ENCODE assay signal across 1 cellular context in genomic region chr22:44497218-44497903, GRCh38.
TF ChIP-seq lines count a peak whose summit lies in the region.

No MANE protein-coding gene starts in this region.

TF ChIP-seq in K562, 482 proteins besides CTCF, POLR2A, EP300 and RAD21 (continued from another document):
- TF ChIP-seq, protein P1, sequence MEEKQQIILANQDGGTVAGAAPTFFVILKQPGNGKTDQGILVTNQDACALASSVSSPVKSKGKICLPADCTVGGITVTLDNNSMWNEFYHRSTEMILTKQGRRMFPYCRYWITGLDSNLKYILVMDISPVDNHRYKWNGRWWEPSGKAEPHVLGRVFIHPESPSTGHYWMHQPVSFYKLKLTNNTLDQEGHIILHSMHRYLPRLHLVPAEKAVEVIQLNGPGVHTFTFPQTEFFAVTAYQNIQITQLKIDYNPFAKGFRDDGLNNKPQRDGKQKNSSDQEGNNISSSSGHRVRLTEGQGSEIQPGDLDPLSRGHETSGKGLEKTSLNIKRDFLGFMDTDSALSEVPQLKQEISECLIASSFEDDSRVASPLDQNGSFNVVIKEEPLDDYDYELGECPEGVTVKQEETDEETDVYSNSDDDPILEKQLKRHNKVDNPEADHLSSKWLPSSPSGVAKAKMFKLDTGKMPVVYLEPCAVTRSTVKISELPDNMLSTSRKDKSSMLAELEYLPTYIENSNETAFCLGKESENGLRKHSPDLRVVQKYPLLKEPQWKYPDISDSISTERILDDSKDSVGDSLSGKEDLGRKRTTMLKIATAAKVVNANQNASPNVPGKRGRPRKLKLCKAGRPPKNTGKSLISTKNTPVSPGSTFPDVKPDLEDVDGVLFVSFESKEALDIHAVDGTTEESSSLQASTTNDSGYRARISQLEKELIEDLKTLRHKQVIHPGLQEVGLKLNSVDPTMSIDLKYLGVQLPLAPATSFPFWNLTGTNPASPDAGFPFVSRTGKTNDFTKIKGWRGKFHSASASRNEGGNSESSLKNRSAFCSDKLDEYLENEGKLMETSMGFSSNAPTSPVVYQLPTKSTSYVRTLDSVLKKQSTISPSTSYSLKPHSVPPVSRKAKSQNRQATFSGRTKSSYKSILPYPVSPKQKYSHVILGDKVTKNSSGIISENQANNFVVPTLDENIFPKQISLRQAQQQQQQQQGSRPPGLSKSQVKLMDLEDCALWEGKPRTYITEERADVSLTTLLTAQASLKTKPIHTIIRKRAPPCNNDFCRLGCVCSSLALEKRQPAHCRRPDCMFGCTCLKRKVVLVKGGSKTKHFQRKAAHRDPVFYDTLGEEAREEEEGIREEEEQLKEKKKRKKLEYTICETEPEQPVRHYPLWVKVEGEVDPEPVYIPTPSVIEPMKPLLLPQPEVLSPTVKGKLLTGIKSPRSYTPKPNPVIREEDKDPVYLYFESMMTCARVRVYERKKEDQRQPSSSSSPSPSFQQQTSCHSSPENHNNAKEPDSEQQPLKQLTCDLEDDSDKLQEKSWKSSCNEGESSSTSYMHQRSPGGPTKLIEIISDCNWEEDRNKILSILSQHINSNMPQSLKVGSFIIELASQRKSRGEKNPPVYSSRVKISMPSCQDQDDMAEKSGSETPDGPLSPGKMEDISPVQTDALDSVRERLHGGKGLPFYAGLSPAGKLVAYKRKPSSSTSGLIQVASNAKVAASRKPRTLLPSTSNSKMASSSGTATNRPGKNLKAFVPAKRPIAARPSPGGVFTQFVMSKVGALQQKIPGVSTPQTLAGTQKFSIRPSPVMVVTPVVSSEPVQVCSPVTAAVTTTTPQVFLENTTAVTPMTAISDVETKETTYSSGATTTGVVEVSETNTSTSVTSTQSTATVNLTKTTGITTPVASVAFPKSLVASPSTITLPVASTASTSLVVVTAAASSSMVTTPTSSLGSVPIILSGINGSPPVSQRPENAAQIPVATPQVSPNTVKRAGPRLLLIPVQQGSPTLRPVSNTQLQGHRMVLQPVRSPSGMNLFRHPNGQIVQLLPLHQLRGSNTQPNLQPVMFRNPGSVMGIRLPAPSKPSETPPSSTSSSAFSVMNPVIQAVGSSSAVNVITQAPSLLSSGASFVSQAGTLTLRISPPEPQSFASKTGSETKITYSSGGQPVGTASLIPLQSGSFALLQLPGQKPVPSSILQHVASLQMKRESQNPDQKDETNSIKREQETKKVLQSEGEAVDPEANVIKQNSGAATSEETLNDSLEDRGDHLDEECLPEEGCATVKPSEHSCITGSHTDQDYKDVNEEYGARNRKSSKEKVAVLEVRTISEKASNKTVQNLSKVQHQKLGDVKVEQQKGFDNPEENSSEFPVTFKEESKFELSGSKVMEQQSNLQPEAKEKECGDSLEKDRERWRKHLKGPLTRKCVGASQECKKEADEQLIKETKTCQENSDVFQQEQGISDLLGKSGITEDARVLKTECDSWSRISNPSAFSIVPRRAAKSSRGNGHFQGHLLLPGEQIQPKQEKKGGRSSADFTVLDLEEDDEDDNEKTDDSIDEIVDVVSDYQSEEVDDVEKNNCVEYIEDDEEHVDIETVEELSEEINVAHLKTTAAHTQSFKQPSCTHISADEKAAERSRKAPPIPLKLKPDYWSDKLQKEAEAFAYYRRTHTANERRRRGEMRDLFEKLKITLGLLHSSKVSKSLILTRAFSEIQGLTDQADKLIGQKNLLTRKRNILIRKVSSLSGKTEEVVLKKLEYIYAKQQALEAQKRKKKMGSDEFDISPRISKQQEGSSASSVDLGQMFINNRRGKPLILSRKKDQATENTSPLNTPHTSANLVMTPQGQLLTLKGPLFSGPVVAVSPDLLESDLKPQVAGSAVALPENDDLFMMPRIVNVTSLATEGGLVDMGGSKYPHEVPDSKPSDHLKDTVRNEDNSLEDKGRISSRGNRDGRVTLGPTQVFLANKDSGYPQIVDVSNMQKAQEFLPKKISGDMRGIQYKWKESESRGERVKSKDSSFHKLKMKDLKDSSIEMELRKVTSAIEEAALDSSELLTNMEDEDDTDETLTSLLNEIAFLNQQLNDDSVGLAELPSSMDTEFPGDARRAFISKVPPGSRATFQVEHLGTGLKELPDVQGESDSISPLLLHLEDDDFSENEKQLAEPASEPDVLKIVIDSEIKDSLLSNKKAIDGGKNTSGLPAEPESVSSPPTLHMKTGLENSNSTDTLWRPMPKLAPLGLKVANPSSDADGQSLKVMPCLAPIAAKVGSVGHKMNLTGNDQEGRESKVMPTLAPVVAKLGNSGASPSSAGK (IDR thresholded peaks at IDR 0.05): peak; percentile 65
- TF ChIP-seq, protein P2, sequence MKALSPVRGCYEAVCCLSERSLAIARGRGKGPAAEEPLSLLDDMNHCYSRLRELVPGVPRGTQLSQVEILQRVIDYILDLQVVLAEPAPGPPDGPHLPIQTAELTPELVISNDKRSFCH (CRISPR knock-in tag; IDR thresholded peaks at IDR 0.05): no peak
- TF ChIP-seq, protein P2 (tag; IDR thresholded peaks at IDR 0.05): 0 out of 2 replicates have a peak, but pooled peaks have one; percentile 27
